7 cellular contexts compared by ENCODE assay signal in genomic region chr16:4184038-4184702, GRCh38. TPM values are rescaled to one million over a fixed set of nuclear protein-coding genes. Genes with fewer than 3 reads are reported as not detected.
DNase-seq lines count a peak whose midpoint lies in the region; ATAC-seq lines count a peak whose summit lies in the region.

No MANE protein-coding gene starts in this region.

- H3K9ac ChIP-seq in iPS-15b (ENCODE audit: low read depth, low read length) (peak overlapping the region; percentile 24), stomach smooth muscle (ENCODE audit: low read length in 2 of 2) (peak overlapping the region; percentile 79 to 82)

- no peaks in the 10 kb centered on the region for H3K9me3 ChIP-seq in iPS-15b (ENCODE audit: control insufficient read depth, insufficient read depth, low read length)
- no peaks in the 10 kb centered on the region for H3K9me3 ChIP-seq in stomach smooth muscle (ENCODE audit: control insufficient read depth in 2 of 2, low read length in 2 of 2)

- H3K27ac ChIP-seq in stomach smooth muscle (ENCODE audit: low read length) = peak overlapping the region; percentile 87

- H3K9me3 Mint-ChIP-seq in activated naive CD4-positive, alpha-beta T cell treated with anti-CD3 and anti-CD28 coated beads, Interleukin-2, amount 50 U/mL, for 72 hours = no peaks in the 10 kb centered on the region

- H3K36me3 ChIP-seq in iPS-15b (ENCODE audit: control insufficient read depth, insufficient read depth, low read length) = no peaks in the 10 kb centered on the region
- no peaks in the 10 kb centered on the region for H3K36me3 ChIP-seq in stomach smooth muscle (ENCODE audit: control insufficient read depth in 2 of 2, insufficient read depth in 2 of 2, low read length in 2 of 2)

- no peak for DNase-seq in activated naive CD4-positive, alpha-beta T cell treated with anti-CD3 and anti-CD28 coated beads, Interleukin-2, amount 50 U/mL, for 72 hours (ENCODE audit: low spot score in 2 of 2)
- DNase-seq in mucosa of gallbladder (ENCODE audit: low spot score) = no peak

- ATAC-seq in HG02759 (IDR thresholded peaks at IDR 0.05; ENCODE audit: unreplicated experiment) = peak; percentile 5
- no peak for ATAC-seq in activated naive CD4-positive, alpha-beta T cell treated with anti-CD3 and anti-CD28 coated beads, Interleukin-2, amount 50 U/mL, for 72 hours
- ATAC-seq in HG03457 (IDR thresholded peaks at IDR 0.05; ENCODE audit: unreplicated experiment) = no peak
- ATAC-seq in HG02840 (IDR thresholded peaks at IDR 0.05; ENCODE audit: low FRiP score, unreplicated experiment) = no peak

- H3K27me3 ChIP-seq in iPS-15b (ENCODE audit: control insufficient read depth, insufficient read depth, low read length) (peaks cover 6% of the 10 kb centered on the region), stomach smooth muscle (ENCODE audit: control insufficient read depth in 1 of 2, insufficient read depth in 2 of 2, low read length in 2 of 2) (no peaks in the 10 kb centered on the region)

- no peaks in the 10 kb centered on the region for H3K36me3 Mint-ChIP-seq in activated naive CD4-positive, alpha-beta T cell treated with anti-CD3 and anti-CD28 coated beads, Interleukin-2, amount 50 U/mL, for 72 hours

- H3K27ac Mint-ChIP-seq in activated naive CD4-positive, alpha-beta T cell treated with anti-CD3 and anti-CD28 coated beads, Interleukin-2, amount 50 U/mL, for 72 hours = peak overlapping the region; percentile 36 to 70

- H3K4me1 ChIP-seq in iPS-15b (ENCODE audit: control insufficient read depth, insufficient read depth, low read length) = peaks cover 2% of the 10 kb centered on the region
- peaks cover 13% of the 10 kb centered on the region for H3K4me1 ChIP-seq in stomach smooth muscle (ENCODE audit: control insufficient read depth, insufficient read depth, low read length)

- peak overlapping the region; percentile 81 for H3K4me3 ChIP-seq in iPS-15b (ENCODE audit: low read depth, low read length)
- H3K4me3 ChIP-seq in stomach smooth muscle (ENCODE audit: low read length in 2 of 2) = peak overlapping the region; percentile 69 to 81

RNA-seq across cellular contexts. Expression of gene SRL, which starts 57.7 kb away (rescaled TPM):
- not detected for total RNA-seq in activated naive CD4-positive, alpha-beta T cell treated with anti-CD3 and anti-CD28 coated beads, Interleukin-2, amount 50 U/mL, for 72 hours
- total RNA-seq in mucosa of gallbladder = 1.4 TPM
